Comparison of ENCODE assay signal across 19 cellular contexts in the genomic region with DNA sequence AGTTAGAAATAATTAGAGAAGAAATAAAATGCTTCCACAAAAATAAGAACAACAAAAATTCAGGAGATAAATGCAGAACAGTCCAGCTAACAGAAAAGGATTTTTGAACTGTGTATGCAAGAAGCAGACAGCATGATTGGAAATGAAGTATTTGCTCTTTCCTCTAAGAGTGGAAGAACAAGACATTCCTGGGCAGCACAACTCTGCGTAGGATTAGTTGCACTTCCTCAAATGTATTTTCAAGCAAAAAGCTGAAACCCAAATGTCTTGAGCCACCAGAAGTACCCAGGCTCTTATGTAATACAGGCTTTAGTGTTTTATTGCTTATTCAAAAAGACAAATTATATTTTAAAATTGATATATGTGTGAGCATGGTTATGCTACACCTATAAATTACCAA.
DNase-seq lines count a peak whose midpoint lies in the region; ATAC-seq and TF ChIP-seq lines count a peak whose summit lies in the region.
"Had no signal": no experiment of that assay in that cellular context is flagged by ENCODE, and none has a peak within 500 bp of the region (broad histone marks: within the 10 kb centered on the region; RNA-seq: fewer than 3 reads in every experiment).

No MANE protein-coding gene starts in this region.

- H3K36me3 ChIP-seq in esophagus muscularis mucosa: no peaks in the 10 kb centered on the region

- H3K27ac Mint-ChIP-seq in chondrocyte (ENCODE audit: unreplicated experiment): no peak overlapping the region
- no peak overlapping the region for H3K27ac Mint-ChIP-seq in activated CD4-positive, alpha-beta T cell treated with anti-CD3 and anti-CD28 coated beads for 36 hours
- H3K27ac Mint-ChIP-seq: activated CD8-positive, alpha-beta memory T cell treated with anti-CD3 and anti-CD28 coated beads, Interleukin-2, amount 10 ng/mL, durations not matched to agents 7 days and 5 days; immature natural killer cell; stimulated activated naive B cell treated with anti-CD40 and anti-IgM and Interleukin-4, amounts not matched to agents 10 μg/mL and 1 μg/mL and 100 μg/mL, for 72 hours had no signal

- H3K4me3 Mint-ChIP-seq in chondrocyte (ENCODE audit: unreplicated experiment): no peak overlapping the region
- no peak overlapping the region for H3K4me3 Mint-ChIP-seq in activated CD4-positive, alpha-beta T cell treated with anti-CD3 and anti-CD28 coated beads for 36 hours
- H3K4me3 Mint-ChIP-seq: activated CD8-positive, alpha-beta memory T cell treated with anti-CD3 and anti-CD28 coated beads, Interleukin-2, amount 10 ng/mL, durations not matched to agents 7 days and 5 days; immature natural killer cell; stimulated activated naive B cell treated with anti-CD40 and anti-IgM and Interleukin-4, amounts not matched to agents 10 μg/mL and 1 μg/mL and 100 μg/mL, for 72 hours had no signal

- TF ChIP-seq CTCF in esophagus muscularis mucosa (IDR thresholded peaks at IDR 0.05): no peak
- TF ChIP-seq CTCF in chondrocyte (IDR thresholded peaks at IDR 0.05): no peak

- POLR2A ChIA-PET in activated CD4-positive, alpha-beta T cell treated with anti-CD3 and anti-CD28 coated beads for 36 hours (lab: Charles Lee): no interaction called here

- peaks cover 0 to 16% (median 6%) of the 10 kb centered on the region in 4 donors for H3K9me3 ChIP-seq in esophagus muscularis mucosa

- peaks cover 14% of the 10 kb centered on the region for H3K9me3 Mint-ChIP-seq in chondrocyte (ENCODE audit: low read depth)
- peaks cover 15% of the 10 kb centered on the region for H3K9me3 Mint-ChIP-seq in activated CD4-positive, alpha-beta T cell treated with anti-CD3 and anti-CD28 coated beads for 36 hours (ENCODE audit: low read depth)

- H3K27ac ChIP-seq in esophagus muscularis mucosa (replicated peaks in 1 of 4): peak overlapping the region; percentile 10 to 67 (median 62)

- H3K4me1 Mint-ChIP-seq in chondrocyte (ENCODE audit: low read depth): peaks cover 4% of the 10 kb centered on the region
- no peaks in the 10 kb centered on the region for H3K4me1 Mint-ChIP-seq in activated CD4-positive, alpha-beta T cell treated with anti-CD3 and anti-CD28 coated beads for 36 hours
- H3K4me1 Mint-ChIP-seq: activated CD8-positive, alpha-beta memory T cell treated with anti-CD3 and anti-CD28 coated beads, Interleukin-2, amount 10 ng/mL, durations not matched to agents 7 days and 5 days; immature natural killer cell had no signal

- no peaks in the 10 kb centered on the region for H3K27me3 ChIP-seq in esophagus muscularis mucosa

- peak overlapping the region in 1 of 4 donors; percentile 1 for H3K4me3 ChIP-seq in esophagus muscularis mucosa
- H3K4me3 ChIP-seq: K562, smooth muscle cell had no signal

- peak; percentile 55 for ATAC-seq in GM18498 (IDR thresholded peaks at IDR 0.05; ENCODE audit: unreplicated experiment)
- no peak for ATAC-seq in activated CD4-positive, alpha-beta T cell treated with anti-CD3 and anti-CD28 coated beads for 36 hours
- ATAC-seq: activated CD8-positive, alpha-beta memory T cell treated with anti-CD3 and anti-CD28 coated beads, Interleukin-2, amount 10 ng/mL, durations not matched to agents 7 days and 5 days; K562 had no signal

- H3K4me1 ChIP-seq in esophagus muscularis mucosa: peaks cover 5 to 63% (median 52%) of the 10 kb centered on the region in 4 donors

- TF ChIP-seq POLR2A in esophagus muscularis mucosa (IDR thresholded peaks at IDR 0.05; ENCODE audit: low read depth): no peak

- no peaks in the 10 kb centered on the region for H3K27me3 Mint-ChIP-seq in chondrocyte (ENCODE audit: low read depth)
- H3K27me3 Mint-ChIP-seq in activated CD4-positive, alpha-beta T cell treated with anti-CD3 and anti-CD28 coated beads for 36 hours: no peaks in the 10 kb centered on the region
- H3K27me3 Mint-ChIP-seq: activated CD8-positive, alpha-beta memory T cell treated with anti-CD3 and anti-CD28 coated beads, Interleukin-2, amount 10 ng/mL, durations not matched to agents 7 days and 5 days; stimulated activated naive B cell treated with anti-CD40 and anti-IgM and Interleukin-4, amounts not matched to agents 10 μg/mL and 1 μg/mL and 100 μg/mL, for 72 hours had no signal

- no peak for TF ChIP-seq EP300 in esophagus muscularis mucosa (IDR thresholded peaks at IDR 0.05)

- DNase-seq in NAMALWA (ENCODE audit: low spot score): peak; percentile 17
- DNase-seq in esophagus muscularis mucosa (ENCODE audit: extremely low spot score): no peak
- peak; percentile 16 for DNase-seq in putamen (ENCODE audit: low spot score)
- DNase-seq in chondrocyte (ENCODE audit: low spot score): no peak
- DNase-seq in ureter (ENCODE audit: low spot score): no peak
- DNase-seq in activated CD4-positive, alpha-beta T cell treated with anti-CD3 and anti-CD28 coated beads for 36 hours: no peak
- DNase-seq in NCI-H1048 (lab: John Stamatoyannopoulos, UW): no peak
- DNase-seq: activated CD8-positive, alpha-beta memory T cell treated with anti-CD3 and anti-CD28 coated beads, Interleukin-2, amount 10 ng/mL, durations not matched to agents 7 days and 5 days; activated gamma-delta T cell treated with Interleukin-2 at 50 U/mL for 16 hours; aorta; immature natural killer cell; mesendoderm; NCI-H1417 treated with DMSO at 0.1 percent for 48 hours; NCI-H446; nucleus accumbens; stimulated activated naive B cell treated with anti-CD40 and anti-IgM and Interleukin-4, amounts not matched to agents 10 μg/mL and 1 μg/mL and 100 μg/mL, for 72 hours had no signal

- intact Hi-C loops in esophagus muscularis mucosa (cut with DNase I): no loop called here
- intact Hi-C loops in activated CD4-positive, alpha-beta T cell treated with anti-CD3 and anti-CD28 coated beads for 36 hours (cut with DNase I, micrococcal nuclease): no loop called here

- CTCF ChIA-PET in activated CD4-positive, alpha-beta T cell treated with anti-CD3 and anti-CD28 coated beads for 36 hours (lab: Charles Lee): interaction anchor here (1.5 kb wide), 1 partner anchor 20 kb away, joined by 5 read pairs; no protein-coding TSS in a partner anchor

- H3K36me3 Mint-ChIP-seq in chondrocyte (ENCODE audit: low read depth): peaks cover 19% of the 10 kb centered on the region
- H3K36me3 Mint-ChIP-seq in activated CD4-positive, alpha-beta T cell treated with anti-CD3 and anti-CD28 coated beads for 36 hours (ENCODE audit: low read depth): peaks cover 17% of the 10 kb centered on the region

- WGBS in esophagus muscularis mucosa: 59% methylated on average over 1 of the region's 1 CpG

Comparison
In these comparisons a context has a peak if more than half of its experiments do, and no peak if none do; other contexts are left out.
1. DNase-seq: peak in NAMALWA (single experiment) and putamen (single experiment); none in esophagus muscularis mucosa (single experiment), chondrocyte (single experiment), ureter (single experiment), activated CD4-positive, alpha-beta T cell treated with anti-CD3 and anti-CD28 coated beads for 36 hours (single experiment) and NCI-H1048 (single experiment).